ENCODE assay signal across 1 cellular context in the genomic region with DNA sequence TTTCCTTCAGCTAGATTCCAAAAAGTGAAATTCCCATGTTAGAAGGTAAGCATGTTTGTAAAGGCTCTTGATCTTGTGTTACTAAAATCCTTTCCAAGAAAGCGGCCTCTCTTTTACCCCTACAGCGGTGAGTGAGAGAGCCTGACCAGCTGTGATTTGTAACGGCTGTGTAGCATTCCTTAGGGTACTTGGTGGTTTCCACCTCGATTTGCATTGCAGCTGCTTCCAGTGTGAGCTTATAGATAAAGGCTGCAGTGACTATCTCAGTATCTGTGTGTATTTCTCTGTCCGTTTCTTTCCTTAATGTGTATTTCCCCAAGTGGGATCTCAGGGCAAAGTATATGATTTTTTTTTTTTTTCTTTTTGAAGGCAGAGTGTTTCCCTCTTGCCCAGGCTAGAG.
TF ChIP-seq lines count a peak whose summit lies in the region.

No MANE protein-coding gene starts in this region.

TF ChIP-seq in K562, 482 proteins besides CTCF, POLR2A, EP300 and RAD21 (continued from another document and continues in another):
- TF ChIP-seq, protein P1, sequence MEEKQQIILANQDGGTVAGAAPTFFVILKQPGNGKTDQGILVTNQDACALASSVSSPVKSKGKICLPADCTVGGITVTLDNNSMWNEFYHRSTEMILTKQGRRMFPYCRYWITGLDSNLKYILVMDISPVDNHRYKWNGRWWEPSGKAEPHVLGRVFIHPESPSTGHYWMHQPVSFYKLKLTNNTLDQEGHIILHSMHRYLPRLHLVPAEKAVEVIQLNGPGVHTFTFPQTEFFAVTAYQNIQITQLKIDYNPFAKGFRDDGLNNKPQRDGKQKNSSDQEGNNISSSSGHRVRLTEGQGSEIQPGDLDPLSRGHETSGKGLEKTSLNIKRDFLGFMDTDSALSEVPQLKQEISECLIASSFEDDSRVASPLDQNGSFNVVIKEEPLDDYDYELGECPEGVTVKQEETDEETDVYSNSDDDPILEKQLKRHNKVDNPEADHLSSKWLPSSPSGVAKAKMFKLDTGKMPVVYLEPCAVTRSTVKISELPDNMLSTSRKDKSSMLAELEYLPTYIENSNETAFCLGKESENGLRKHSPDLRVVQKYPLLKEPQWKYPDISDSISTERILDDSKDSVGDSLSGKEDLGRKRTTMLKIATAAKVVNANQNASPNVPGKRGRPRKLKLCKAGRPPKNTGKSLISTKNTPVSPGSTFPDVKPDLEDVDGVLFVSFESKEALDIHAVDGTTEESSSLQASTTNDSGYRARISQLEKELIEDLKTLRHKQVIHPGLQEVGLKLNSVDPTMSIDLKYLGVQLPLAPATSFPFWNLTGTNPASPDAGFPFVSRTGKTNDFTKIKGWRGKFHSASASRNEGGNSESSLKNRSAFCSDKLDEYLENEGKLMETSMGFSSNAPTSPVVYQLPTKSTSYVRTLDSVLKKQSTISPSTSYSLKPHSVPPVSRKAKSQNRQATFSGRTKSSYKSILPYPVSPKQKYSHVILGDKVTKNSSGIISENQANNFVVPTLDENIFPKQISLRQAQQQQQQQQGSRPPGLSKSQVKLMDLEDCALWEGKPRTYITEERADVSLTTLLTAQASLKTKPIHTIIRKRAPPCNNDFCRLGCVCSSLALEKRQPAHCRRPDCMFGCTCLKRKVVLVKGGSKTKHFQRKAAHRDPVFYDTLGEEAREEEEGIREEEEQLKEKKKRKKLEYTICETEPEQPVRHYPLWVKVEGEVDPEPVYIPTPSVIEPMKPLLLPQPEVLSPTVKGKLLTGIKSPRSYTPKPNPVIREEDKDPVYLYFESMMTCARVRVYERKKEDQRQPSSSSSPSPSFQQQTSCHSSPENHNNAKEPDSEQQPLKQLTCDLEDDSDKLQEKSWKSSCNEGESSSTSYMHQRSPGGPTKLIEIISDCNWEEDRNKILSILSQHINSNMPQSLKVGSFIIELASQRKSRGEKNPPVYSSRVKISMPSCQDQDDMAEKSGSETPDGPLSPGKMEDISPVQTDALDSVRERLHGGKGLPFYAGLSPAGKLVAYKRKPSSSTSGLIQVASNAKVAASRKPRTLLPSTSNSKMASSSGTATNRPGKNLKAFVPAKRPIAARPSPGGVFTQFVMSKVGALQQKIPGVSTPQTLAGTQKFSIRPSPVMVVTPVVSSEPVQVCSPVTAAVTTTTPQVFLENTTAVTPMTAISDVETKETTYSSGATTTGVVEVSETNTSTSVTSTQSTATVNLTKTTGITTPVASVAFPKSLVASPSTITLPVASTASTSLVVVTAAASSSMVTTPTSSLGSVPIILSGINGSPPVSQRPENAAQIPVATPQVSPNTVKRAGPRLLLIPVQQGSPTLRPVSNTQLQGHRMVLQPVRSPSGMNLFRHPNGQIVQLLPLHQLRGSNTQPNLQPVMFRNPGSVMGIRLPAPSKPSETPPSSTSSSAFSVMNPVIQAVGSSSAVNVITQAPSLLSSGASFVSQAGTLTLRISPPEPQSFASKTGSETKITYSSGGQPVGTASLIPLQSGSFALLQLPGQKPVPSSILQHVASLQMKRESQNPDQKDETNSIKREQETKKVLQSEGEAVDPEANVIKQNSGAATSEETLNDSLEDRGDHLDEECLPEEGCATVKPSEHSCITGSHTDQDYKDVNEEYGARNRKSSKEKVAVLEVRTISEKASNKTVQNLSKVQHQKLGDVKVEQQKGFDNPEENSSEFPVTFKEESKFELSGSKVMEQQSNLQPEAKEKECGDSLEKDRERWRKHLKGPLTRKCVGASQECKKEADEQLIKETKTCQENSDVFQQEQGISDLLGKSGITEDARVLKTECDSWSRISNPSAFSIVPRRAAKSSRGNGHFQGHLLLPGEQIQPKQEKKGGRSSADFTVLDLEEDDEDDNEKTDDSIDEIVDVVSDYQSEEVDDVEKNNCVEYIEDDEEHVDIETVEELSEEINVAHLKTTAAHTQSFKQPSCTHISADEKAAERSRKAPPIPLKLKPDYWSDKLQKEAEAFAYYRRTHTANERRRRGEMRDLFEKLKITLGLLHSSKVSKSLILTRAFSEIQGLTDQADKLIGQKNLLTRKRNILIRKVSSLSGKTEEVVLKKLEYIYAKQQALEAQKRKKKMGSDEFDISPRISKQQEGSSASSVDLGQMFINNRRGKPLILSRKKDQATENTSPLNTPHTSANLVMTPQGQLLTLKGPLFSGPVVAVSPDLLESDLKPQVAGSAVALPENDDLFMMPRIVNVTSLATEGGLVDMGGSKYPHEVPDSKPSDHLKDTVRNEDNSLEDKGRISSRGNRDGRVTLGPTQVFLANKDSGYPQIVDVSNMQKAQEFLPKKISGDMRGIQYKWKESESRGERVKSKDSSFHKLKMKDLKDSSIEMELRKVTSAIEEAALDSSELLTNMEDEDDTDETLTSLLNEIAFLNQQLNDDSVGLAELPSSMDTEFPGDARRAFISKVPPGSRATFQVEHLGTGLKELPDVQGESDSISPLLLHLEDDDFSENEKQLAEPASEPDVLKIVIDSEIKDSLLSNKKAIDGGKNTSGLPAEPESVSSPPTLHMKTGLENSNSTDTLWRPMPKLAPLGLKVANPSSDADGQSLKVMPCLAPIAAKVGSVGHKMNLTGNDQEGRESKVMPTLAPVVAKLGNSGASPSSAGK (IDR thresholded peaks at IDR 0.05), result no peak
- no peak for TF ChIP-seq SNIP1 (IDR thresholded peaks at IDR 0.05; ENCODE audit: low read depth)
- TF ChIP-seq ZNF644 (tag; IDR thresholded peaks at IDR 0.05; ENCODE audit: low read depth), result no peak
- no peak for TF ChIP-seq BRF2 (IDR thresholded peaks at IDR 0.05; ENCODE audit: borderline replicate concordance, insufficient read depth, insufficient read length)
- no peak for TF ChIP-seq ZNF239 (CRISPR knock-in tag; IDR thresholded peaks at IDR 0.05)
- TF ChIP-seq ZNF212 (CRISPR knock-in tag; IDR thresholded peaks at IDR 0.05), result no peak
- TF ChIP-seq GTF2F1 (IDR thresholded peaks at IDR 0.05; ENCODE audit: low read depth, low read length), result no peak
- TF ChIP-seq NCOR1 (IDR thresholded peaks at IDR 0.05), result 0 out of 2 replicates have a peak, but pooled peaks have one; percentile 13
- TF ChIP-seq, protein P2, sequence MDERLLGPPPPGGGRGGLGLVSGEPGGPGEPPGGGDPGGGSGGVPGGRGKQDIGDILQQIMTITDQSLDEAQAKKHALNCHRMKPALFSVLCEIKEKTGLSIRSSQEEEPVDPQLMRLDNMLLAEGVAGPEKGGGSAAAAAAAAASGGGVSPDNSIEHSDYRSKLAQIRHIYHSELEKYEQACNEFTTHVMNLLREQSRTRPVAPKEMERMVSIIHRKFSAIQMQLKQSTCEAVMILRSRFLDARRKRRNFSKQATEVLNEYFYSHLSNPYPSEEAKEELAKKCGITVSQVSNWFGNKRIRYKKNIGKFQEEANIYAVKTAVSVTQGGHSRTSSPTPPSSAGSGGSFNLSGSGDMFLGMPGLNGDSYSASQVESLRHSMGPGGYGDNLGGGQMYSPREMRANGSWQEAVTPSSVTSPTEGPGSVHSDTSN (CRISPR knock-in tag; IDR thresholded peaks at IDR 0.05; ENCODE audit: low read depth), result no peak
- TF ChIP-seq, protein P2 (tag; conservative IDR thresholded peaks at IDR 0.05; ENCODE audit: low read depth), result no peak
- no peak for TF ChIP-seq FOS (IDR thresholded peaks at IDR 0.05; ENCODE audit: extremely low read depth, insufficient read length)
- TF ChIP-seq CXXC5 (CRISPR knock-in tag; IDR thresholded peaks at IDR 0.05), result no peak
- no peak for TF ChIP-seq ZNF586 (CRISPR knock-in tag; conservative IDR thresholded peaks at IDR 0.05)
- no peak for TF ChIP-seq CTBP1 (IDR thresholded peaks at IDR 0.05; ENCODE audit: borderline replicate concordance)
- TF ChIP-seq LEF1 (IDR thresholded peaks at IDR 0.05), result no peak
- no peak for TF ChIP-seq ZC3H8 (IDR thresholded peaks at IDR 0.05)
- TF ChIP-seq, protein P3, sequence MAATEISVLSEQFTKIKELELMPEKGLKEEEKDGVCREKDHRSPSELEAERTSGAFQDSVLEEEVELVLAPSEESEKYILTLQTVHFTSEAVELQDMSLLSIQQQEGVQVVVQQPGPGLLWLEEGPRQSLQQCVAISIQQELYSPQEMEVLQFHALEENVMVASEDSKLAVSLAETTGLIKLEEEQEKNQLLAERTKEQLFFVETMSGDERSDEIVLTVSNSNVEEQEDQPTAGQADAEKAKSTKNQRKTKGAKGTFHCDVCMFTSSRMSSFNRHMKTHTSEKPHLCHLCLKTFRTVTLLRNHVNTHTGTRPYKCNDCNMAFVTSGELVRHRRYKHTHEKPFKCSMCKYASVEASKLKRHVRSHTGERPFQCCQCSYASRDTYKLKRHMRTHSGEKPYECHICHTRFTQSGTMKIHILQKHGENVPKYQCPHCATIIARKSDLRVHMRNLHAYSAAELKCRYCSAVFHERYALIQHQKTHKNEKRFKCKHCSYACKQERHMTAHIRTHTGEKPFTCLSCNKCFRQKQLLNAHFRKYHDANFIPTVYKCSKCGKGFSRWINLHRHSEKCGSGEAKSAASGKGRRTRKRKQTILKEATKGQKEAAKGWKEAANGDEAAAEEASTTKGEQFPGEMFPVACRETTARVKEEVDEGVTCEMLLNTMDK (IDR thresholded peaks at IDR 0.05; ENCODE audit: borderline replicate concordance, insufficient read depth, low read depth, low read length, poor library complexity, severe bottlenecking), result no peak
- peak; percentile 79 for TF ChIP-seq CBFA2T3 (IDR thresholded peaks at IDR 0.05)
- TF ChIP-seq, protein P4, sequence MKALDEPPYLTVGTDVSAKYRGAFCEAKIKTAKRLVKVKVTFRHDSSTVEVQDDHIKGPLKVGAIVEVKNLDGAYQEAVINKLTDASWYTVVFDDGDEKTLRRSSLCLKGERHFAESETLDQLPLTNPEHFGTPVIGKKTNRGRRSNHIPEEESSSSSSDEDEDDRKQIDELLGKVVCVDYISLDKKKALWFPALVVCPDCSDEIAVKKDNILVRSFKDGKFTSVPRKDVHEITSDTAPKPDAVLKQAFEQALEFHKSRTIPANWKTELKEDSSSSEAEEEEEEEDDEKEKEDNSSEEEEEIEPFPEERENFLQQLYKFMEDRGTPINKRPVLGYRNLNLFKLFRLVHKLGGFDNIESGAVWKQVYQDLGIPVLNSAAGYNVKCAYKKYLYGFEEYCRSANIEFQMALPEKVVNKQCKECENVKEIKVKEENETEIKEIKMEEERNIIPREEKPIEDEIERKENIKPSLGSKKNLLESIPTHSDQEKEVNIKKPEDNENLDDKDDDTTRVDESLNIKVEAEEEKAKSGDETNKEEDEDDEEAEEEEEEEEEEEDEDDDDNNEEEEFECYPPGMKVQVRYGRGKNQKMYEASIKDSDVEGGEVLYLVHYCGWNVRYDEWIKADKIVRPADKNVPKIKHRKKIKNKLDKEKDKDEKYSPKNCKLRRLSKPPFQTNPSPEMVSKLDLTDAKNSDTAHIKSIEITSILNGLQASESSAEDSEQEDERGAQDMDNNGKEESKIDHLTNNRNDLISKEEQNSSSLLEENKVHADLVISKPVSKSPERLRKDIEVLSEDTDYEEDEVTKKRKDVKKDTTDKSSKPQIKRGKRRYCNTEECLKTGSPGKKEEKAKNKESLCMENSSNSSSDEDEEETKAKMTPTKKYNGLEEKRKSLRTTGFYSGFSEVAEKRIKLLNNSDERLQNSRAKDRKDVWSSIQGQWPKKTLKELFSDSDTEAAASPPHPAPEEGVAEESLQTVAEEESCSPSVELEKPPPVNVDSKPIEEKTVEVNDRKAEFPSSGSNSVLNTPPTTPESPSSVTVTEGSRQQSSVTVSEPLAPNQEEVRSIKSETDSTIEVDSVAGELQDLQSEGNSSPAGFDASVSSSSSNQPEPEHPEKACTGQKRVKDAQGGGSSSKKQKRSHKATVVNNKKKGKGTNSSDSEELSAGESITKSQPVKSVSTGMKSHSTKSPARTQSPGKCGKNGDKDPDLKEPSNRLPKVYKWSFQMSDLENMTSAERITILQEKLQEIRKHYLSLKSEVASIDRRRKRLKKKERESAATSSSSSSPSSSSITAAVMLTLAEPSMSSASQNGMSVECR (CRISPR knock-in tag; IDR thresholded peaks at IDR 0.05), result no peak
- TF ChIP-seq ELF4 (CRISPR knock-in tag; IDR thresholded peaks at IDR 0.05), result no peak
- no peak for TF ChIP-seq DACH1 (IDR thresholded peaks at IDR 0.05; ENCODE audit: partially characterized antibody)
- TF ChIP-seq, protein P5, sequence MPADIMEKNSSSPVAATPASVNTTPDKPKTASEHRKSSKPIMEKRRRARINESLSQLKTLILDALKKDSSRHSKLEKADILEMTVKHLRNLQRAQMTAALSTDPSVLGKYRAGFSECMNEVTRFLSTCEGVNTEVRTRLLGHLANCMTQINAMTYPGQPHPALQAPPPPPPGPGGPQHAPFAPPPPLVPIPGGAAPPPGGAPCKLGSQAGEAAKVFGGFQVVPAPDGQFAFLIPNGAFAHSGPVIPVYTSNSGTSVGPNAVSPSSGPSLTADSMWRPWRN (IDR thresholded peaks at IDR 0.05; ENCODE audit: low read depth), result no peak
- TF ChIP-seq, protein P6, sequence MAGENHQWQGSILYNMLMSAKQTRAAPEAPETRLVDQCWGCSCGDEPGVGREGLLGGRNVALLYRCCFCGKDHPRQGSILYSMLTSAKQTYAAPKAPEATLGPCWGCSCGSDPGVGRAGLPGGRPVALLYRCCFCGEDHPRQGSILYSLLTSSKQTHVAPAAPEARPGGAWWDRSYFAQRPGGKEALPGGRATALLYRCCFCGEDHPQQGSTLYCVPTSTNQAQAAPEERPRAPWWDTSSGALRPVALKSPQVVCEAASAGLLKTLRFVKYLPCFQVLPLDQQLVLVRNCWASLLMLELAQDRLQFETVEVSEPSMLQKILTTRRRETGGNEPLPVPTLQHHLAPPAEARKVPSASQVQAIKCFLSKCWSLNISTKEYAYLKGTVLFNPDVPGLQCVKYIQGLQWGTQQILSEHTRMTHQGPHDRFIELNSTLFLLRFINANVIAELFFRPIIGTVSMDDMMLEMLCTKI (IDR thresholded peaks at IDR 0.05; ENCODE audit: partially characterized antibody), result no peak
- TF ChIP-seq TRIM28 (IDR thresholded peaks at IDR 0.05), result no peak
- no peak for TF ChIP-seq KAT7 (CRISPR knock-in tag; IDR thresholded peaks at IDR 0.05; ENCODE audit: borderline replicate concordance)
- no peak for TF ChIP-seq U2AF1 (optimal IDR thresholded peaks at IDR 0.05; ENCODE audit: low read depth, low read length)
- TF ChIP-seq KLF10 (CRISPR knock-in tag; IDR thresholded peaks at IDR 0.05), result no peak
